In genomic region chr10:34612446-34612845, GRCh38 we compare ENCODE assay signal across 15 cellular contexts.
DNase-seq lines count a peak whose midpoint lies in the region; ATAC-seq, FAIRE-seq and TF ChIP-seq lines count a peak whose summit lies in the region.
"Had no signal": no experiment of that assay in that cellular context is flagged by ENCODE, and none has a peak within 500 bp of the region (broad histone marks: within the 10 kb centered on the region; RNA-seq: fewer than 3 reads in every experiment).

No MANE protein-coding gene starts in this region.

- intact Hi-C loops in endothelial cell of umbilical vein (cut with micrococcal nuclease) = no loop called here
- intact Hi-C loops in heart left ventricle (cut with DNase I) = no loop called here

- H3K79me2 ChIP-seq in GM23248 (ENCODE audit: insufficient read depth) = peaks cover 8% of the 10 kb centered on the region; the same call in 1 of the 2 replicates
- no peaks in the 10 kb centered on the region for H3K79me2 ChIP-seq in endothelial cell of umbilical vein (ENCODE audit: control insufficient read depth, insufficient read depth, low read length)

- no peaks in the 10 kb centered on the region for H4K20me1 ChIP-seq in GM23248 (ENCODE audit: insufficient read depth)
- H4K20me1 ChIP-seq in endothelial cell of umbilical vein (replicated peaks; ENCODE audit: control insufficient read depth, extremely low read depth, insufficient read depth, low read length) = no peaks in the 10 kb centered on the region

- BruUV-seq in endothelial cell of umbilical vein (replicated peaks; lab: Mats Ljungman, UMichigan) = no TSS peak

- H3K4me1 ChIP-seq in GM23248 (ENCODE audit: insufficient read depth) (peaks cover 7% of the 10 kb centered on the region), endothelial cell of umbilical vein (ENCODE audit: control insufficient read depth, extremely low read depth, insufficient read depth, low read length) (peaks cover 24% of the 10 kb centered on the region), heart left ventricle (peaks cover 0 to 4% (median 0%) of the 10 kb centered on the region in 12 donors)
- H3K4me1 ChIP-seq: Peyer's patch had no signal

- H3K27ac Mint-ChIP-seq in nephron progenitor cell = no peak overlapping the region
- H3K27ac Mint-ChIP-seq: CD8-positive, alpha-beta memory T cell had no signal

- peak; percentile 54 for FAIRE-seq in endothelial cell of umbilical vein (lab: Jason Lieb, UNC)
- FAIRE-seq: K562 had no signal

- no peak overlapping the region for H3K4me2 ChIP-seq in GM23248 (ENCODE audit: unreplicated experiment)
- no peak overlapping the region for H3K4me2 ChIP-seq in endothelial cell of umbilical vein (ENCODE audit: insufficient read depth, low read length)
- H3K4me2 ChIP-seq: BLaER1 had no signal

- no peaks in the 10 kb centered on the region for H3K9me2 ChIP-seq in GM23248 (ENCODE audit: insufficient read depth)

- ATAC-seq in heart left ventricle = no peak
- ATAC-seq: K562 had no signal

- no peaks in the 10 kb centered on the region for H3F3A ChIP-seq in GM23248 (ENCODE audit: insufficient read depth)

- TF ChIP-seq POLR2A in endothelial cell of umbilical vein (IDR thresholded peaks at IDR 0.05; ENCODE audit: low read depth, low read length) (no peak), heart left ventricle (IDR thresholded peaks at IDR 0.05) (no peak)

- H3K9ac ChIP-seq in GM23248 (no peak overlapping the region), endothelial cell of umbilical vein (replicated peaks; ENCODE audit: extremely low read depth, insufficient read depth, low read length) (no peak overlapping the region)
- H3K9ac ChIP-seq: BLaER1 had no signal

- H3K36me3 ChIP-seq in GM23248 (ENCODE audit: low read depth) (no peaks in the 10 kb centered on the region), endothelial cell of umbilical vein (ENCODE audit: control insufficient read depth in 2 of 2, extremely low read depth in 1 of 2, insufficient read depth in 2 of 2, low read length in 2 of 2) (no peaks in the 10 kb centered on the region), heart left ventricle (no peaks in the 10 kb centered on the region)
- H3K36me3 ChIP-seq: BLaER1, HAP-1, Peyer's patch had no signal

- no peak overlapping the region for H3K4me3 Mint-ChIP-seq in nephron progenitor cell
- H3K4me3 Mint-ChIP-seq: CD8-positive, alpha-beta memory T cell had no signal

- no peak overlapping the region for H3K4me3 ChIP-seq in GM23248
- no peak overlapping the region for H3K4me3 ChIP-seq in endothelial cell of umbilical vein (replicated peaks in 1 of 3; ENCODE audit: insufficient read depth in 1 of 3, low read depth in 1 of 3, low read length in 3 of 3)
- H3K4me3 ChIP-seq in heart left ventricle = no peak overlapping the region
- H3K4me3 ChIP-seq: BLaER1, HAP-1, K562, Peyer's patch had no signal

- H3K9me3 ChIP-seq in GM23248 (ENCODE audit: low read depth) (no peaks in the 10 kb centered on the region), endothelial cell of umbilical vein (replicated peaks; ENCODE audit: control insufficient read depth, insufficient read depth, low read length) (no peaks in the 10 kb centered on the region), heart left ventricle (no peaks in the 10 kb centered on the region)
- H3K9me3 ChIP-seq: BLaER1, HAP-1, Peyer's patch had no signal

- H2AFZ ChIP-seq in GM23248 (no peak overlapping the region), endothelial cell of umbilical vein (ENCODE audit: low read depth, low read length) (no peak overlapping the region)

- peaks cover 2% of the 10 kb centered on the region for H3K9me1 ChIP-seq in endothelial cell of umbilical vein (replicated peaks; ENCODE audit: control insufficient read depth, extremely low read depth, insufficient read depth, low read length)

- H3K4me1 Mint-ChIP-seq in nephron progenitor cell = peaks cover 6% of the 10 kb centered on the region
- H3K4me1 Mint-ChIP-seq: CD8-positive, alpha-beta memory T cell had no signal

- peaks cover 15% of the 10 kb centered on the region for H3K36me3 Mint-ChIP-seq in nephron progenitor cell (ENCODE audit: low read depth)
- H3K36me3 Mint-ChIP-seq: CD8-positive, alpha-beta memory T cell had no signal

- peak; percentile 35 for DNase-seq in GM23248
- DNase-seq in NCI-H226 = peak; percentile 91
- DNase-seq in endothelial cell of umbilical vein (ENCODE audit: low read depth, low spot score) = peak; percentile 19
- DNase-seq in heart left ventricle = no peak
- no peak for DNase-seq in nephron progenitor cell
- DNase-seq in 8988T = no peak
- DNase-seq in HEK293T (ENCODE audit: extremely low spot score) = no peak
- DNase-seq: CD8-positive, alpha-beta memory T cell; NCI-H1092; NCI-H82; Peyer's patch; SHP77 had no signal

- in situ Hi-C loops in GM23248 (cut with MboI) = no loop called here

- no peaks in the 10 kb centered on the region for H3K27me3 Mint-ChIP-seq in nephron progenitor cell (ENCODE audit: low read depth, poor library complexity)

- H3K9me3 Mint-ChIP-seq in nephron progenitor cell = peaks cover 5% of the 10 kb centered on the region
- H3K9me3 Mint-ChIP-seq: CD8-positive, alpha-beta memory T cell had no signal

- 95 to 99% methylated on average over 3 of the region's 3 CpGs for WGBS in GM23248 (ENCODE audit: low coverage in 1 of 2, low lambda C conversion rate in 2 of 2, missing lambda C conversion rate in 2 of 2), 2 experiments
- 94 to 99% (median 97%) methylated on average over 3 of the region's 3 CpGs for WGBS in heart left ventricle, 4 donors

- POLR2A ChIA-PET in endothelial cell of umbilical vein (lab: Charles Lee) = no interaction called here
- POLR2A ChIA-PET in HEK293T (lab: Yijun Ruan, JAX) = no interaction called here

- CTCF ChIA-PET in endothelial cell of umbilical vein (lab: Charles Lee) (interaction anchor here (0.9 to 3.1 kb wide), 7 partner anchors 9 to 1419 kb away, joined by 3 to 9 read pairs (median 6); no protein-coding TSS in a partner anchor), HEK293T (lab: Yijun Ruan, JAX) (interaction anchor here (0.9 kb wide), 1 partner anchor 10 kb away, joined by 3 read pairs; no protein-coding TSS in a partner anchor)

- no peak overlapping the region for H3K27ac ChIP-seq in GM23248
- no peak overlapping the region for H3K27ac ChIP-seq in endothelial cell of umbilical vein (ENCODE audit: insufficient read depth, low read depth, low read length)
- H3K27ac ChIP-seq in heart left ventricle = no peak overlapping the region
- H3K27ac ChIP-seq: BLaER1, Peyer's patch had no signal

- H3K27me3 ChIP-seq in GM23248 (replicated peaks; ENCODE audit: insufficient read depth) (no peaks in the 10 kb centered on the region), endothelial cell of umbilical vein (ENCODE audit: control insufficient read depth in 2 of 2, insufficient read depth in 2 of 2, low read length in 2 of 2) (no peaks in the 10 kb centered on the region), heart left ventricle (no peaks in the 10 kb centered on the region)
- H3K27me3 ChIP-seq: BLaER1, Peyer's patch had no signal

- TF ChIP-seq CTCF in endothelial cell of umbilical vein (IDR thresholded peaks at IDR 0.05; ENCODE audit: extremely low read depth in 1 of 2, insufficient read depth in 1 of 2, low read depth in 1 of 2, low read length in 2 of 2) (no peak), heart left ventricle (IDR thresholded peaks at IDR 0.05) (no peak), nephron progenitor cell (IDR thresholded peaks at IDR 0.05) (no peak)

- dilution Hi-C loops in endothelial cell of umbilical vein (cut with MboI; ENCODE audit: extremely low pct_ligation_motif_present, low sequenced_read_pairs) = no loop called here

TF ChIP-seq in endothelial cell of umbilical vein, 7 proteins besides CTCF, POLR2A, EP300 and RAD21:
- no peak for TF ChIP-seq JUN (IDR thresholded peaks at IDR 0.05; ENCODE audit: borderline replicate concordance, insufficient read depth, insufficient read length, low read depth)
- no peak for TF ChIP-seq FOS (IDR thresholded peaks at IDR 0.05; ENCODE audit: borderline replicate concordance, insufficient read depth, low read length)
- no peak for TF ChIP-seq POLR2AphosphoS5 (IDR thresholded peaks at IDR 0.05; ENCODE audit: insufficient read depth, low read depth, low read length)
- TF ChIP-seq MYC (IDR thresholded peaks at IDR 0.05; ENCODE audit: low read depth, low read length) = no peak
- no peak for TF ChIP-seq GATA2 (IDR thresholded peaks at IDR 0.05; ENCODE audit: insufficient read depth, insufficient read length, low read depth, low read length)
- TF ChIP-seq EZH2 (IDR thresholded peaks at IDR 0.05; ENCODE audit: borderline replicate concordance, low read depth, low read length, severe bottlenecking) = no peak
- no peak for TF ChIP-seq MAX (IDR thresholded peaks at IDR 0.05; ENCODE audit: insufficient read depth, insufficient read length)

TF ChIP-seq in HEK293T, 16 proteins besides CTCF, POLR2A, EP300 and RAD21:
- TF ChIP-seq SP1 (IDR thresholded peaks at IDR 0.05) = no peak
- no peak for TF ChIP-seq CTBP1 (IDR thresholded peaks at IDR 0.05; ENCODE audit: borderline replicate concordance)
- no peak for TF ChIP-seq SUZ12 (IDR thresholded peaks at IDR 0.05)
- TF ChIP-seq ZNF384 (IDR thresholded peaks at IDR 0.05) = no peak
- TF ChIP-seq NFRKB (IDR thresholded peaks at IDR 0.05) = no peak
- no peak for TF ChIP-seq ELF4 (IDR thresholded peaks at IDR 0.05)
- TF ChIP-seq L3MBTL2 (conservative IDR thresholded peaks at IDR 0.05) = no peak
- no peak for TF ChIP-seq FOXM1 (IDR thresholded peaks at IDR 0.05; ENCODE audit: borderline replicate concordance)
- TF ChIP-seq BHLHE40 (IDR thresholded peaks at IDR 0.05; ENCODE audit: borderline replicate concordance) = no peak
- TF ChIP-seq LEF1 (IDR thresholded peaks at IDR 0.05; ENCODE audit: borderline replicate concordance) = no peak
- TF ChIP-seq TARDBP (IDR thresholded peaks at IDR 0.05) = no peak
- TF ChIP-seq ARNT (IDR thresholded peaks at IDR 0.05) = no peak
- TF ChIP-seq FOXK2 (IDR thresholded peaks at IDR 0.05) = no peak
- no peak for TF ChIP-seq FOXA1 (IDR thresholded peaks at IDR 0.05)
- TF ChIP-seq PKNOX1 (IDR thresholded peaks at IDR 0.05) = no peak
- no peak for TF ChIP-seq HDGF (IDR thresholded peaks at IDR 0.05; ENCODE audit: borderline replicate concordance)

Comparison
In these comparisons a context has a peak if more than half of its experiments do, and no peak if none do; other contexts are left out.
1. DNase-seq: peak in GM23248 (single experiment), NCI-H226 (single experiment) and endothelial cell of umbilical vein (single experiment); none in heart left ventricle (0 of 5), nephron progenitor cell (single experiment), 8988T (single experiment) and HEK293T (single experiment).